34 cellular contexts compared by ENCODE assay signal in the genomic region with DNA sequence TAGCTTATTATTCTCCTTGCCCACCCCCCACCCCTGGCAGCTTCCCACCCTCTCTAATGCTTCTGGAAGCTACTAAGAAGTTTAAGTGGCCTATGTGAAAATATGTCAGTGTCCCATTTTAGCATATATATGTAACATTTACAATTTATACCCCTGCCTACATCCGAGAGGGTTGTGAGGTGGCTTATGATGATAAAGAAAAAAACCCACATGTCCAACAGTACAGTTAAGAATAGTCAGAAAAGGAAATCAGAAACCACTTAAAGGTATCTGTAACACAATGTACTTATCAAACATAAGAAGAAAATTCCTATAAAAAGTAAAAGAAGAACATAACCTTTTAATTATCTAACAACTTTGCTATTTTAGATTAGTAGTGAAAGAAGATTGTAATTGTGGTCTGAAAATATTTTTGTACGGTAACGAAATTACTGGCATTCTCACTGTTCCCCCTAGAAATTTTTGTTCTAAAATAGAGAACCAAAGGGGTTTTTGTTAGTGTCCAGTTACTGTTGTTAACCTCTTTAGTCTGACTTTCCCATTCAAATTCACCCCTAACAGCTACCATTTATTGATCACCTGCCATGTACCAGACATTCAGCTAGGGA.
DNase-seq lines count a peak whose midpoint lies in the region; ATAC-seq, FAIRE-seq and TF ChIP-seq lines count a peak whose summit lies in the region.
"Had no signal": no experiment of that assay in that cellular context is flagged by ENCODE, and none has a peak within 500 bp of the region (broad histone marks: within the 10 kb centered on the region; RNA-seq: fewer than 3 reads in every experiment).

No MANE protein-coding gene starts in this region.

- intact Hi-C loops in cardiac septum (cut with DNase I): no loop called here
- intact Hi-C loops in GM12878 (cut with micrococcal nuclease; ENCODE audit: unreplicated experiment): no loop called here

- no peak for TF ChIP-seq EP300 in GM12878 (IDR thresholded peaks at IDR 0.05; ENCODE audit: borderline replicate concordance in 1 of 2, control insufficient read depth in 1 of 2, low read depth in 2 of 2, low read length in 2 of 2)

- H3K36me3 ChIP-seq in cardiac muscle cell (no peaks in the 10 kb centered on the region), GM12878 (ENCODE audit: control insufficient read depth in 2 of 2, insufficient read depth in 2 of 2, low read length in 1 of 2) (no peaks in the 10 kb centered on the region)
- H3K36me3 ChIP-seq: sigmoid colon, suprapubic skin had no signal

- H3K9ac ChIP-seq in GM12878 (ENCODE audit: control insufficient read depth, insufficient read depth, low read length): no peak overlapping the region

- no peak for TF ChIP-seq RAD21 in GM12878 (IDR thresholded peaks at IDR 0.05; ENCODE audit: insufficient read depth, low read depth, low read length)

- H3K4me2 ChIP-seq in GM12878 (ENCODE audit: control insufficient read depth, insufficient read depth): peak overlapping the region; percentile 62; the same call in 1 of the 2 replicates

- SMC1A ChIA-PET in GM12878 (lab: Charles Lee; ENCODE audit: uncharacterized antibody, unreplicated experiment): interaction anchor here (0.6 to 4.8 kb wide), 10 partner anchors 9 to 667 kb away, joined by 3 to 43 read pairs (median 4); no protein-coding TSS in a partner anchor

- H3K4me1 ChIP-seq in cardiac muscle cell (ENCODE audit: low read depth): peaks cover 14% of the 10 kb centered on the region
- peaks cover 11% of the 10 kb centered on the region for H3K4me1 ChIP-seq in GM12878 (ENCODE audit: control insufficient read depth, insufficient read depth, low read length)
- H3K4me1 ChIP-seq: psoas muscle had no signal

- no TSS peak for BruUV-seq in GM12878 (replicated peaks; lab: Mats Ljungman, UMichigan)

- no peak for TF ChIP-seq POLR2A in GM12878 (IDR thresholded peaks at IDR 0.05; ENCODE audit: low read depth, low read length)

- peaks cover 6% of the 10 kb centered on the region for H3K36me3 Mint-ChIP-seq in activated CD8-positive, alpha-beta memory T cell treated with anti-CD3 and anti-CD28 coated beads, Interleukin-2, amount 10 ng/mL, durations not matched to agents 7 days and 5 days

- in situ Hi-C loops in GM12878 (cut with MboI): no loop called here

- ATAC-seq in HG02870 (IDR thresholded peaks at IDR 0.05; ENCODE audit: unreplicated experiment) (peak; percentile 47), GM12878 (peak; percentile 75), GM19455 (IDR thresholded peaks at IDR 0.05; ENCODE audit: unreplicated experiment) (no peak), HG03457 (IDR thresholded peaks at IDR 0.05; ENCODE audit: unreplicated experiment) (no peak)
- no peak for ATAC-seq in activated CD8-positive, alpha-beta memory T cell treated with anti-CD3 and anti-CD28 coated beads, Interleukin-2, amount 10 ng/mL, durations not matched to agents 7 days and 5 days
- ATAC-seq: activated naive CD8-positive, alpha-beta T cell treated with anti-CD3 and anti-CD28 coated beads, Interleukin-2, amount 50 U/mL, for 24 hours; left ventricle myocardium superior; naive thymus-derived CD4-positive, alpha-beta T cell; psoas muscle; stimulated activated memory B cell treated with anti-CD40 and anti-IgM and Interleukin-4, amounts not matched to agents 10 μg/mL and 1 μg/mL and 100 μg/mL, for 72 hours had no signal

- no peaks in the 10 kb centered on the region for H4K20me1 ChIP-seq in GM12878 (ENCODE audit: control insufficient read depth, insufficient read depth)

- WGBS in GM12878 (ENCODE audit: insufficient coverage, insufficient replicate concordance, low lambda C conversion rate, missing lambda C conversion rate): 39% methylated on average over 3 of the region's 3 CpGs

- no peak overlapping the region for H3K27ac Mint-ChIP-seq in activated CD8-positive, alpha-beta memory T cell treated with anti-CD3 and anti-CD28 coated beads, Interleukin-2, amount 10 ng/mL, durations not matched to agents 7 days and 5 days
- H3K27ac Mint-ChIP-seq: activated naive CD8-positive, alpha-beta T cell treated with anti-CD3 and anti-CD28 coated beads, Interleukin-2, amount 50 U/mL, for 24 hours; activated T-cell treated with anti-CD3 and anti-CD28 coated beads, Interleukin-2, amount 50 U/mL, for 24 hours; naive thymus-derived CD4-positive, alpha-beta T cell; stimulated activated memory B cell treated with anti-CD40 and anti-IgM and Interleukin-4, amounts not matched to agents 10 μg/mL and 1 μg/mL and 100 μg/mL, for 72 hours had no signal

- RAD21 ChIA-PET in GM12878 (lab: Charles Lee; ENCODE audit: unreplicated experiment): interaction anchor here (1.2 to 2.3 kb wide), 5 partner anchors 12 to 79 kb away, joined by 3 to 17 read pairs (median 5); a partner anchor contains a TSS

- no peak for FAIRE-seq in GM12878 (lab: Jason Lieb, UNC)
- FAIRE-seq: urothelium cell line had no signal

- no peak overlapping the region for H2AFZ ChIP-seq in GM12878 (ENCODE audit: control insufficient read depth, low read depth, low read length)

- no peaks in the 10 kb centered on the region for H3K27me3 Mint-ChIP-seq in activated CD8-positive, alpha-beta memory T cell treated with anti-CD3 and anti-CD28 coated beads, Interleukin-2, amount 10 ng/mL, durations not matched to agents 7 days and 5 days
- H3K27me3 Mint-ChIP-seq: activated naive CD8-positive, alpha-beta T cell treated with anti-CD3 and anti-CD28 coated beads, Interleukin-2, amount 50 U/mL, for 24 hours; activated T-cell treated with anti-CD3 and anti-CD28 coated beads, Interleukin-2, amount 50 U/mL, for 24 hours; CD4-positive, CD25-positive, alpha-beta regulatory T cell; naive thymus-derived CD4-positive, alpha-beta T cell; stimulated activated memory B cell treated with anti-CD40 and anti-IgM and Interleukin-4, amounts not matched to agents 10 μg/mL and 1 μg/mL and 100 μg/mL, for 72 hours had no signal

- H3K4me3 ChIP-seq in cardiac muscle cell (no peak overlapping the region), GM12878 (no peak overlapping the region)
- H3K4me3 ChIP-seq: psoas muscle, sigmoid colon, suprapubic skin had no signal

- H3K27ac ChIP-seq in cardiac muscle cell: peak overlapping the region; percentile 73
- H3K27ac ChIP-seq in GM12878 (ENCODE audit: control insufficient read depth, insufficient read depth): peak overlapping the region; percentile 53
- H3K27ac ChIP-seq: 22Rv1, psoas muscle, sigmoid colon, suprapubic skin, VCaP had no signal

- H3K4me3 Mint-ChIP-seq in activated CD8-positive, alpha-beta memory T cell treated with anti-CD3 and anti-CD28 coated beads, Interleukin-2, amount 10 ng/mL, durations not matched to agents 7 days and 5 days: no peak overlapping the region
- H3K4me3 Mint-ChIP-seq: activated naive CD8-positive, alpha-beta T cell treated with anti-CD3 and anti-CD28 coated beads, Interleukin-2, amount 50 U/mL, for 24 hours; activated T-cell treated with anti-CD3 and anti-CD28 coated beads, Interleukin-2, amount 50 U/mL, for 24 hours; CD4-positive, CD25-positive, alpha-beta regulatory T cell; naive thymus-derived CD4-positive, alpha-beta T cell; stimulated activated memory B cell treated with anti-CD40 and anti-IgM and Interleukin-4, amounts not matched to agents 10 μg/mL and 1 μg/mL and 100 μg/mL, for 72 hours had no signal

- TF ChIP-seq CTCF in cardiac muscle cell (IDR thresholded peaks at IDR 0.05; ENCODE audit: low read depth, low read length) (no peak), GM12878 (IDR thresholded peaks at IDR 0.05 in 2 of 3, conservative IDR thresholded peaks at IDR 0.05 in 1 of 3; ENCODE audit: control insufficient read depth in 2 of 3, extremely low read depth in 1 of 3, insufficient read depth in 1 of 3, low read depth in 3 of 3, low read length in 3 of 3) (no peak)

- no peaks in the 10 kb centered on the region for H3K79me2 ChIP-seq in GM12878 (ENCODE audit: control insufficient read depth, insufficient read depth, low read length)

- no peaks in the 10 kb centered on the region for H3K9me3 Mint-ChIP-seq in activated CD8-positive, alpha-beta memory T cell treated with anti-CD3 and anti-CD28 coated beads, Interleukin-2, amount 10 ng/mL, durations not matched to agents 7 days and 5 days (ENCODE audit: low read depth)
- H3K9me3 Mint-ChIP-seq: activated naive CD8-positive, alpha-beta T cell treated with anti-CD3 and anti-CD28 coated beads, Interleukin-2, amount 50 U/mL, for 24 hours; activated T-cell treated with anti-CD3 and anti-CD28 coated beads, Interleukin-2, amount 50 U/mL, for 24 hours; CD4-positive, CD25-positive, alpha-beta regulatory T cell; naive thymus-derived CD4-positive, alpha-beta T cell; stimulated activated memory B cell treated with anti-CD40 and anti-IgM and Interleukin-4, amounts not matched to agents 10 μg/mL and 1 μg/mL and 100 μg/mL, for 72 hours had no signal

- H3K27me3 ChIP-seq in cardiac muscle cell: no peaks in the 10 kb centered on the region
- no peaks in the 10 kb centered on the region for H3K27me3 ChIP-seq in GM12878 (replicated peaks in 1 of 2; ENCODE audit: control insufficient read depth in 2 of 2, insufficient read depth in 2 of 2, low read length in 1 of 2)
- H3K27me3 ChIP-seq: sigmoid colon, suprapubic skin had no signal

- DNase-seq in cardiac muscle cell (ENCODE audit: low read depth in 1 of 2, low spot score in 1 of 2): no peak
- DNase-seq in cardiac septum (ENCODE audit: low spot score): no peak
- DNase-seq in GM12878 (ENCODE audit: low read depth, low spot score): no peak
- no peak for DNase-seq in H4 (ENCODE audit: low spot score)
- no peak for DNase-seq in activated CD8-positive, alpha-beta memory T cell treated with anti-CD3 and anti-CD28 coated beads, Interleukin-2, amount 10 ng/mL, durations not matched to agents 7 days and 5 days
- DNase-seq: activated CD4-positive, alpha-beta T cell treated with anti-CD3 and anti-CD28 coated beads for 4 hours; activated CD8-positive, alpha-beta memory T cell treated with anti-CD3 and anti-CD28 coated beads for 24 hours; activated gamma-delta T cell; activated naive CD8-positive, alpha-beta T cell treated with anti-CD3 and anti-CD28 coated beads, Interleukin-2, amount 50 U/mL, for 24 hours; activated T-cell treated with anti-CD3 and anti-CD28 coated beads, Interleukin-2, amount 50 U/mL, for 24 hours; CD4-positive, CD25-positive, alpha-beta regulatory T cell; DND-41; effector memory CD4-positive, alpha-beta T cell; glutamatergic neuron; islet precursor cell; Karpas-422; left ventricle myocardium superior; naive thymus-derived CD4-positive, alpha-beta T cell; NCI-H1694 treated with DMSO at 0.1 percent for 48 hours; NCI-H524 treated with DMSO at 0.1 percent for 48 hours; NK-92 treated with Interleukin-12 subunit alpha and Interleukin-12 subunit beta, amount 100 ng/mL, for 24 hours; occipital lobe; psoas muscle; Right ventricle myocardium superior; sigmoid colon; stimulated activated CD4-positive, alpha-beta T cell treated with anti-CD3 and anti-CD28 coated beads, Interleukin-4, amount 100 ng/mL, for 24 hours had no signal

- POLR2A ChIA-PET in GM12878 (lab: Charles Lee): interaction anchor here (0.7 to 1.2 kb wide), 3 partner anchors 12 to 45 kb away, joined by 3 to 6 read pairs (median 5); no protein-coding TSS in a partner anchor

- H3K4me1 Mint-ChIP-seq in activated CD8-positive, alpha-beta memory T cell treated with anti-CD3 and anti-CD28 coated beads, Interleukin-2, amount 10 ng/mL, durations not matched to agents 7 days and 5 days: no peaks in the 10 kb centered on the region

- CTCF ChIA-PET in GM12878 (lab: Yijun Ruan, JAX): interaction anchor here (1.5 to 5.4 kb wide), 2 partner anchors 11 to 19 kb away, joined by 4 to 34 read pairs; no protein-coding TSS in a partner anchor
- CTCF ChIA-PET in activated CD8-positive, alpha-beta memory T cell treated with anti-CD3 and anti-CD28 coated beads, Interleukin-2, amount 10 ng/mL, durations not matched to agents 7 days and 5 days (lab: Charles Lee): no interaction called here

- H3K9me3 ChIP-seq in cardiac muscle cell (ENCODE audit: low read depth) (no peaks in the 10 kb centered on the region), GM12878 (replicated peaks; ENCODE audit: control insufficient read depth, insufficient read depth, low read length) (no peaks in the 10 kb centered on the region)
- H3K9me3 ChIP-seq: psoas muscle, sigmoid colon, suprapubic skin had no signal

Comparison
In these comparisons a context has a peak if more than half of its experiments do, and no peak if none do; other contexts are left out.
1. ATAC-seq: peak in HG02870 (single experiment) and GM12878 (single experiment); none in GM19455 (single experiment), HG03457 (single experiment) and activated CD8-positive, alpha-beta memory T cell treated with anti-CD3 and anti-CD28 coated beads, Interleukin-2, amount 10 ng/mL, durations not matched to agents 7 days and 5 days (single experiment).